Comparison of ENCODE assay signal across 20 cellular contexts in genomic region chr5:178351950-178352349, GRCh38.
DNase-seq lines count a peak whose midpoint lies in the region; ATAC-seq, FAIRE-seq and TF ChIP-seq lines count a peak whose summit lies in the region.
"Had no signal": no experiment of that assay in that cellular context is flagged by ENCODE, and none has a peak within 500 bp of the region (broad histone marks: within the 10 kb centered on the region; RNA-seq: fewer than 3 reads in every experiment).

No MANE protein-coding gene starts in this region.

- 0 out of 22 replicates have a peak overlapping the region, but pooled peaks of 3 of the 11 experiments have one; percentile 18 to 62 (median 24) for H3K9ac ChIP-seq in BLaER1 treated with 17β-estradiol and CSF1 and Interleukin-3, amounts not matched to agents 10 nM and 100 nM
- no peak overlapping the region for H3K9ac ChIP-seq in kidney (ENCODE audit: low read length in 2 of 2)

- H4K20me1 ChIP-seq in BLaER1 treated with 17β-estradiol and CSF1 and Interleukin-3, amounts not matched to agents 10 nM and 100 nM, result peaks cover 0 to 3% (median 0%) of the 10 kb centered on the region in 11 experiments; a peak in 1 of 22 replicates

- ATAC-seq in RWPE2 (ENCODE audit: low read depth) (no peak), upper lobe of right lung (no peak), GM19351 (IDR thresholded peaks at IDR 0.05; ENCODE audit: unreplicated experiment) (no peak), GM21447 (IDR thresholded peaks at IDR 0.05; ENCODE audit: unreplicated experiment) (no peak)
- ATAC-seq: CD8-positive, alpha-beta T cell; GM12878; GM23338; HCT116 had no signal

- DNase-seq in RWPE2 (ENCODE audit: low spot score) (peak; percentile 52), kidney (peak; percentile 29), upper lobe of right lung (peak; percentile 20), NCI-H2107 treated with DMSO at 0.1 percent for 48 hours (lab: John Stamatoyannopoulos, UW; ENCODE audit: unreplicated experiment) (no peak)
- DNase-seq: ACHN; BE2C; Calu3; CD8-positive, alpha-beta T cell; DMS 273 treated with DMSO at 0.1 percent for 48 hours; DMS53; DND-41; EL; H7; KG1 had no signal

- H3K9me3 ChIP-seq in BLaER1 treated with 17β-estradiol and CSF1 and Interleukin-3, amounts not matched to agents 10 nM and 100 nM (replicated peaks in 1 of 11), result 0 out of 22 replicates have a peak, but pooled peaks cover 0 to 4% (median 0%) of the 10 kb centered on the region in 11 experiments
- no peaks in the 10 kb centered on the region for H3K9me3 ChIP-seq in RWPE2 (ENCODE audit: severe bottlenecking)
- no peaks in the 10 kb centered on the region for H3K9me3 ChIP-seq in kidney (ENCODE audit: control insufficient read depth in 1 of 2, low read length in 2 of 2)
- H3K9me3 ChIP-seq in upper lobe of right lung, result no peaks in the 10 kb centered on the region
- H3K9me3 ChIP-seq: BE2C had no signal

- peaks cover 7 to 21% (median 14%) of the 10 kb centered on the region in 11 experiments; a peak in 20 of 22 replicates for H3K27me3 ChIP-seq in BLaER1 treated with 17β-estradiol and CSF1 and Interleukin-3, amounts not matched to agents 10 nM and 100 nM
- peaks cover 9% of the 10 kb centered on the region for H3K27me3 ChIP-seq in RWPE2 (ENCODE audit: insufficient read depth, poor library complexity, severe bottlenecking)
- no peaks in the 10 kb centered on the region for H3K27me3 ChIP-seq in upper lobe of right lung
- H3K27me3 ChIP-seq: BE2C had no signal

- no peak overlapping the region for H3K27ac ChIP-seq in BLaER1 treated with 17β-estradiol and CSF1 and Interleukin-3, amounts not matched to agents 10 nM and 100 nM
- H3K27ac ChIP-seq in RWPE2 (ENCODE audit: poor library complexity, severe bottlenecking) (no peak overlapping the region), kidney (ENCODE audit: low read depth in 2 of 2, low read length in 2 of 2) (no peak overlapping the region), upper lobe of right lung (no peak overlapping the region)

- peaks cover 41 to 57% (median 44%) of the 10 kb centered on the region in 10 experiments for H3K4me1 ChIP-seq in BLaER1 treated with 17β-estradiol and CSF1 and Interleukin-3, amounts not matched to agents 10 nM and 100 nM
- H3K4me1 ChIP-seq in RWPE2 (ENCODE audit: insufficient read depth, poor library complexity, severe bottlenecking) (no peaks in the 10 kb centered on the region), kidney (ENCODE audit: control insufficient read depth in 1 of 2, insufficient read depth in 1 of 2, low read depth in 1 of 2, low read length in 2 of 2) (peaks cover 0 to 4% of the 10 kb centered on the region in 2 donors), upper lobe of right lung (peaks cover 11% of the 10 kb centered on the region)
- H3K4me1 ChIP-seq: BE2C had no signal

- H3K36me3 ChIP-seq in BLaER1 treated with 17β-estradiol and CSF1 and Interleukin-3, amounts not matched to agents 10 nM and 100 nM, result no peaks in the 10 kb centered on the region
- H3K36me3 ChIP-seq in RWPE2 (ENCODE audit: low read depth) (no peaks in the 10 kb centered on the region), kidney (ENCODE audit: control insufficient read depth in 1 of 2, insufficient read depth in 2 of 2, low read length in 2 of 2) (no peaks in the 10 kb centered on the region), upper lobe of right lung (no peaks in the 10 kb centered on the region)
- H3K36me3 ChIP-seq: BE2C had no signal

- no peak for TF ChIP-seq CTCF in RWPE2 (IDR thresholded peaks at IDR 0.05; ENCODE audit: poor library complexity, severe bottlenecking)
- TF ChIP-seq CTCF in kidney (IDR thresholded peaks at IDR 0.05; ENCODE audit: borderline replicate concordance, extremely low read depth, insufficient read depth), result no peak
- TF ChIP-seq CTCF in upper lobe of right lung (IDR thresholded peaks at IDR 0.05), result no peak

- intact Hi-C loops in kidney (cut with DNase I) (no loop called here), upper lobe of right lung (cut with DNase I) (no loop called here)

- H3K4me2 ChIP-seq in BLaER1 treated with 17β-estradiol and CSF1 and Interleukin-3, amounts not matched to agents 10 nM and 100 nM, result peak overlapping the region in 10 of 11 experiments; percentile 85 to 94 (median 90); a peak in 20 of 22 replicates
- H3K4me2 ChIP-seq: GM23338 had no signal

- no peak overlapping the region for H3K4me3 ChIP-seq in BLaER1 treated with 17β-estradiol and CSF1 and Interleukin-3, amounts not matched to agents 10 nM and 100 nM
- H3K4me3 ChIP-seq in RWPE2 (ENCODE audit: severe bottlenecking), result no peak overlapping the region
- H3K4me3 ChIP-seq in kidney (ENCODE audit: low read length in 2 of 2), result no peak overlapping the region
- no peak overlapping the region for H3K4me3 ChIP-seq in upper lobe of right lung
- H3K4me3 ChIP-seq: GM12878, GM23338 had no signal

- no peak for FAIRE-seq in kidney (lab: Jason Lieb, UNC)
- FAIRE-seq: GM12878 had no signal
